ENCODE assay signal across 8 cellular contexts in the genomic region with DNA sequence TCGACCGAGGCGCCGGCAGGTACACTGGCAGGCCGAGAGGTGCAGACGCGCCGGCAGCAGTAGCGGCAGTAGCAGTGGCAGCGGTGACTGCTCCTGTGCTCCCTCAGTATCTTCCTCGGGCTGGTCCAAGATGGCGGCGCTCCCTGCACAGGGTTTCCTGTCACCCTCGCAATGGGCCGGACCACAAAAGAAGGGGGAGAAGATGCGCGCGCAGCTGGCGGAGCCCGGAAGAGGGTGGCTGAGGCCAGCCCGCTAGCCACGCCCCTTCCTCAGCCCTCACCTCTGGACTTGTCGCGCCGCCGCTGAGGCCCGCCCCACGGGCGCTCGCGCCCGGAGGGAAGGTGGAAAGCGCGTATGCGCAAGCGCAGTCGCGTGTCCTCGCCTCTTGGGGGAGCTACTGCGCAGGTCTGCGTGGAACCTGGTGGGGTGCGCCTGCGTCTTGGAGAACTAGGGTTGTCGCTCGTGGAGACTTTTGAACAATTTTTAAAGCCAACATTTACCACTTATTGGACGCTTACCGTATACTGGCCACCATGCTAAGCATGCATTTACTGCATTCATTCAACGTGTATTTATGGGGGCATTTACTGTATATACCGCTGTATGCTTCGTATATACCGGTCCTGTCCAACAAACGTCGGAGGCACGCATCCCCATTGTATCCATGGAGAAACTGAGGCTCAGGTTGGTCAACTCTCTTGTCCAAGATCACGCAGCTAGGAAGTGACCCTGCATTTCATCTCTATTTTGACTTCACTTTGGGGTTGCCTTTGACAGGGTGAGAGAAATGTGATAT. TPM values are rescaled to one million over a fixed set of nuclear protein-coding genes. Genes with fewer than 3 reads are reported as not detected.
DNase-seq lines count a peak whose midpoint lies in the region; ATAC-seq and TF ChIP-seq lines count a peak whose summit lies in the region.

Gene RAB14 (minus strand): TSS at position 132 of the 796 bp plus-strand sequence. CDS start 8,457 bp downstream, outside the sequence.

- intact Hi-C loops in mucosa of descending colon (cut with DNase I, micrococcal nuclease) = no loop called here

- peaks cover 29% of the 10 kb centered on the region for H3K4me1 ChIP-seq in mucosa of descending colon (ENCODE audit: low read depth)

- 0 out of 2 replicates have a peak, but pooled peaks have one; percentile 11 for TF ChIP-seq EP300 in Ishikawa (IDR thresholded peaks at IDR 0.05; ENCODE audit: borderline replicate concordance)

- DNase-seq in DMS53 (lab: John Stamatoyannopoulos, UW) (peak; percentile 99), OCI-M2 (lab: John Stamatoyannopoulos, UW; ENCODE audit: unreplicated experiment) (peak; percentile 85), activated T-cell treated with anti-CD3 and anti-CD28 coated beads for 4 hours (peak; percentile 100), epithelial cell of esophagus (ENCODE audit: low read depth) (peak; percentile 98), mucosa of descending colon (peak; percentile 100)
- DNase-seq in stimulated activated CD8-positive, alpha-beta memory T cell treated with anti-CD3 and anti-CD28 coated beads, Interleukin-4, amount 100 ng/mL, for 24 hours (ENCODE audit: low read depth) = peak; percentile 100

- no peaks in the 10 kb centered on the region for H3K9me3 ChIP-seq in mucosa of descending colon

- H3K4me3 ChIP-seq in epithelial cell of esophagus (ENCODE audit: low read length) (peak within 1 kb of the TSS; percentile 86), mucosa of descending colon (peak within 1 kb of the TSS; percentile 91)

- no peaks in the 10 kb centered on the region for H3K36me3 ChIP-seq in mucosa of descending colon (ENCODE audit: low read depth)

- TF ChIP-seq CTCF in epithelial cell of esophagus (IDR thresholded peaks at IDR 0.05; ENCODE audit: insufficient read depth, low read depth, low read length, missing control alignments) (peak; percentile 59), mucosa of descending colon (IDR thresholded peaks at IDR 0.05) (peak; percentile 53)

- TF ChIP-seq RAD21 in Ishikawa (IDR thresholded peaks at IDR 0.05; ENCODE audit: low read depth) = no peak

- ATAC-seq in GM21576 (IDR thresholded peaks at IDR 0.05; ENCODE audit: unreplicated experiment) (peak; percentile 81), mucosa of descending colon (peak; percentile 94)

TF ChIP-seq in Ishikawa, 13 proteins besides CTCF, POLR2A, EP300 and RAD21:
- TF ChIP-seq NFIC (IDR thresholded peaks at IDR 0.05) = no peak
- TF ChIP-seq TAF1 (IDR thresholded peaks at IDR 0.05; ENCODE audit: low read depth) = peak; percentile 78
- no peak for TF ChIP-seq TCF12 (IDR thresholded peaks at IDR 0.05; ENCODE audit: low read depth)
- peak; percentile 62 for TF ChIP-seq MAX (IDR thresholded peaks at IDR 0.05)
- TF ChIP-seq YY1 (IDR thresholded peaks at IDR 0.05; ENCODE audit: low read depth) = peak; percentile 98
- no peak for TF ChIP-seq CEBPB (IDR thresholded peaks at IDR 0.05)

RNA-seq across cellular contexts. Expression of gene RAB14, which starts in this region (rescaled TPM):
- total RNA-seq in mucosa of descending colon = 10 to 100 TPM; 70.1 to 87.2 (median 76.2) TPM

Comparison
In these comparisons a context has a peak if more than half of its experiments do, and no peak if none do; other contexts are left out.
1. Peak in every context shown above with its lines: DNase-seq, ATAC-seq and H3K4me3 ChIP-seq.